In the genomic region with DNA sequence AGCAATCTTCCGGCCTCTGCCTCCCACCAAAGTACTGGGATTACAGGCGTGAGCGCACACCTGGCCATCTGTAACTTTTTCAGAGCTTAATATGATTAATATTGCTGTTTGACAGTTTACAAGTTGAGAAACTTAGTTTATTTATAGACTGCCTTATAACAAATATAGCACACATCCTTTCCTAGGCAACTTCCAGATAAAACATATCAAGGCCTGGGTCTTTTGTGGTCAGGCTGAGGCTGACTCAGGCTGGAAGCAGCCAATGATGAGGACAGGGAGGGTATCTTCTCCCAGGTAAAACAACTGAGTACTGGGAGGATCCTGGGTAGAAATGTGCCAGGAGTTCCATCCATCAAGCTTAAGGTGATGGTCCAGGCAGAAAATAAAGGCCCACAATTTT, we compare ENCODE assay signal across 34 cellular contexts. TPM values are rescaled to one million over a fixed set of nuclear protein-coding genes. Genes with fewer than 3 reads are reported as not detected.
DNase-seq lines count a peak whose midpoint lies in the region; ATAC-seq, FAIRE-seq and TF ChIP-seq lines count a peak whose summit lies in the region.
"Had no signal": no experiment of that assay in that cellular context is flagged by ENCODE, and none has a peak within 500 bp of the region (broad histone marks: within the 10 kb centered on the region; RNA-seq: fewer than 3 reads in every experiment).

No MANE protein-coding gene starts in this region.

- H2AFZ ChIP-seq in astrocyte (ENCODE audit: low read depth, low read length) (no peak overlapping the region), smooth muscle cell (ENCODE audit: low read depth) (no peak overlapping the region)

- H3K36me3 ChIP-seq in astrocyte (ENCODE audit: insufficient read depth, low read length): peaks cover 45% of the 10 kb centered on the region
- peaks cover 19% of the 10 kb centered on the region for H3K36me3 ChIP-seq in smooth muscle cell (ENCODE audit: low read depth)
- peaks cover 0 to 42% (median 21%) of the 10 kb centered on the region in 4 donors for H3K36me3 ChIP-seq in transverse colon

- no peaks in the 10 kb centered on the region for H3K27me3 ChIP-seq in right cardiac atrium (ENCODE audit: control insufficient read depth, insufficient read depth)
- no peaks in the 10 kb centered on the region for H3K27me3 ChIP-seq in astrocyte (ENCODE audit: insufficient read depth, low read length)
- no peaks in the 10 kb centered on the region for H3K27me3 ChIP-seq in smooth muscle cell (ENCODE audit: low read depth)
- H3K27me3 ChIP-seq in transverse colon: no peaks in the 10 kb centered on the region
- H3K27me3 ChIP-seq: BLaER1 treated with 17β-estradiol and CSF1 and Interleukin-3, amounts not matched to agents 10 nM and 100 nM; left lung had no signal

- H3K27ac ChIP-seq in right cardiac atrium (ENCODE audit: low read length) (no peak overlapping the region), astrocyte (ENCODE audit: low read depth, low read length) (no peak overlapping the region), smooth muscle cell (ENCODE audit: low read depth) (peak overlapping the region; percentile 4), transverse colon (no peak overlapping the region)
- H3K27ac ChIP-seq: BLaER1 treated with 17β-estradiol and CSF1 and Interleukin-3, amounts not matched to agents 10 nM and 100 nM; left lung; skin epidermis had no signal

- H3K4me3 ChIP-seq in right cardiac atrium (ENCODE audit: low read length) (no peak overlapping the region), astrocyte (ENCODE audit: insufficient read depth, low read depth, low read length) (no peak overlapping the region), smooth muscle cell (no peak overlapping the region), transverse colon (no peak overlapping the region)
- H3K4me3 ChIP-seq: BLaER1 treated with 17β-estradiol and CSF1 and Interleukin-3, amounts not matched to agents 10 nM and 100 nM; left lung; skin epidermis had no signal

- peaks cover 15% of the 10 kb centered on the region for H3K36me3 Mint-ChIP-seq in astrocyte (ENCODE audit: low read depth, unreplicated experiment)

- no peak for TF ChIP-seq POLR2A in transverse colon (IDR thresholded peaks at IDR 0.05)

- TF ChIP-seq CTCF in astrocyte (IDR thresholded peaks at IDR 0.05; ENCODE audit: insufficient read depth, low read depth, low read length) (no peak), smooth muscle cell (IDR thresholded peaks at IDR 0.05; ENCODE audit: borderline replicate concordance, insufficient read depth, poor library complexity, severe bottlenecking) (no peak), transverse colon (IDR thresholded peaks at IDR 0.05) (no peak)

- H3K9ac ChIP-seq in astrocyte (ENCODE audit: low read length): no peak overlapping the region
- no peak overlapping the region for H3K9ac ChIP-seq in smooth muscle cell (ENCODE audit: low read depth)

- no peaks in the 10 kb centered on the region for H3K9me3 Mint-ChIP-seq in astrocyte (ENCODE audit: unreplicated experiment)
- H3K9me3 Mint-ChIP-seq: activated B cell treated with CpG ODN at 0.5 μM for 24 hours; activated CD4-positive, alpha-beta memory T cell treated with anti-CD3 and anti-CD28 coated beads for 36 hours; T-cell; type B pancreatic cell had no signal

- no peaks in the 10 kb centered on the region for H3F3A ChIP-seq in smooth muscle cell (ENCODE audit: low read depth)

- WGBS in right cardiac atrium: 95% methylated on average over 3 of the region's 3 CpGs
- WGBS in smooth muscle cell (ENCODE audit: low lambda C conversion rate): 94% methylated on average over 3 of the region's 3 CpGs
- 92 to 100% methylated on average over 1 to 3 of the region's 3 CpGs for WGBS in transverse colon (ENCODE audit: low coverage in 1 of 2), 2 donors

- H4K20me1 ChIP-seq in astrocyte (ENCODE audit: insufficient read depth, low read length): peaks cover 95% of the 10 kb centered on the region
- peaks cover 100% of the 10 kb centered on the region for H4K20me1 ChIP-seq in smooth muscle cell (ENCODE audit: low read depth)

- H3K4me1 ChIP-seq in right cardiac atrium (ENCODE audit: control insufficient read depth, insufficient read depth, low read length) (no peaks in the 10 kb centered on the region), astrocyte (ENCODE audit: insufficient read depth, low read length) (no peaks in the 10 kb centered on the region), smooth muscle cell (ENCODE audit: low read depth) (no peaks in the 10 kb centered on the region), transverse colon (no peaks in the 10 kb centered on the region)
- H3K4me1 ChIP-seq: left lung had no signal

- in situ Hi-C loops in transverse colon (cut with MboI; ENCODE audit: low pct_ligation_motif_present in 1 of 4, low pct_unique_long_range_greater_than_20kb in 1 of 4, low sequenced_read_pairs in 3 of 4): no loop called here

- no peak for TF ChIP-seq EP300 in transverse colon (IDR thresholded peaks at IDR 0.05; ENCODE audit: low read depth)

- peak overlapping the region; percentile 20 for H3K27ac Mint-ChIP-seq in astrocyte (ENCODE audit: unreplicated experiment)
- H3K27ac Mint-ChIP-seq: activated B cell treated with CpG ODN at 0.5 μM for 24 hours; activated CD4-positive, alpha-beta memory T cell treated with anti-CD3 and anti-CD28 coated beads for 36 hours; T-cell; type B pancreatic cell had no signal

- intact Hi-C loops in Right ventricle myocardium superior (cut with DNase I) (no loop called here), right cardiac atrium (cut with DNase I) (no loop called here), left ventricle myocardium superior (cut with micrococcal nuclease) (no loop called here), transverse colon (cut with DNase I; ENCODE audit: low total_unique reads) (no loop called here)

- H3K79me2 ChIP-seq in astrocyte (ENCODE audit: insufficient read depth, low read length): peaks cover 91% of the 10 kb centered on the region
- peaks cover 85% of the 10 kb centered on the region for H3K79me2 ChIP-seq in smooth muscle cell (ENCODE audit: low read depth)

- FAIRE-seq in astrocyte (lab: Jason Lieb, UNC): no peak
- FAIRE-seq: colon, G401.6, RCC 7860 had no signal

- H3K4me1 Mint-ChIP-seq in astrocyte (ENCODE audit: low read depth, unreplicated experiment): peaks cover 6% of the 10 kb centered on the region
- H3K4me1 Mint-ChIP-seq: activated B cell treated with CpG ODN at 0.5 μM for 24 hours had no signal

- H3K9me3 ChIP-seq in right cardiac atrium (ENCODE audit: control insufficient read depth, low read length) (no peaks in the 10 kb centered on the region), astrocyte (ENCODE audit: insufficient read depth, low read depth, low read length) (no peaks in the 10 kb centered on the region), smooth muscle cell (replicated peaks; ENCODE audit: low read depth) (no peaks in the 10 kb centered on the region), transverse colon (no peaks in the 10 kb centered on the region)
- H3K9me3 ChIP-seq: BLaER1 treated with 17β-estradiol and CSF1 and Interleukin-3, amounts not matched to agents 10 nM and 100 nM; left lung had no signal

- no peaks in the 10 kb centered on the region for H3K27me3 Mint-ChIP-seq in astrocyte (ENCODE audit: low read depth, unreplicated experiment)
- H3K27me3 Mint-ChIP-seq: activated B cell treated with CpG ODN at 0.5 μM for 24 hours; activated CD4-positive, alpha-beta memory T cell treated with anti-CD3 and anti-CD28 coated beads for 36 hours; naive thymus-derived CD4-positive, alpha-beta T cell; T-cell; type B pancreatic cell had no signal

- peak; percentile 30 for ATAC-seq in Right ventricle myocardium superior (ENCODE audit: poor library complexity)
- ATAC-seq in right cardiac atrium: no peak
- peak; percentile 72 for ATAC-seq in left ventricle myocardium superior
- no peak for ATAC-seq in HG02970 (IDR thresholded peaks at IDR 0.05; ENCODE audit: low FRiP score, unreplicated experiment)
- ATAC-seq: left lung; naive thymus-derived CD4-positive, alpha-beta T cell; T-cell had no signal

- H3K4me3 Mint-ChIP-seq in astrocyte (ENCODE audit: unreplicated experiment): no peak overlapping the region
- H3K4me3 Mint-ChIP-seq: activated B cell treated with CpG ODN at 0.5 μM for 24 hours; activated CD4-positive, alpha-beta memory T cell treated with anti-CD3 and anti-CD28 coated beads for 36 hours; naive thymus-derived CD4-positive, alpha-beta T cell; T-cell; type B pancreatic cell had no signal

- no peak for DNase-seq in Right ventricle myocardium superior
- no peak for DNase-seq in right cardiac atrium
- peak; percentile 22 for DNase-seq in astrocyte (ENCODE audit: low read depth)
- DNase-seq in left ventricle myocardium superior: no peak
- DNase-seq in smooth muscle cell (lab: John Stamatoyannopoulos, UW; ENCODE audit: unreplicated experiment): no peak
- DNase-seq in AG08396 (ENCODE audit: low spot score): no peak
- DNase-seq in transverse colon: no peak
- DNase-seq: ACHN; activated B cell treated with CpG ODN at 0.5 μM for 24 hours; activated CD4-positive, alpha-beta memory T cell treated with anti-CD3 and anti-CD28 coated beads for 36 hours; activated effector memory CD4-positive, alpha-beta T cell treated with Interleukin-2 at 50 U/mL for 16 hours; COR-L47; DMS53; effector CD4-positive, alpha-beta T cell; left lung; midbrain; naive thymus-derived CD4-positive, alpha-beta T cell; NCI-H1105 treated with DMSO at 0.1 percent for 48 hours; NCI-H2029; NCI-H69; nucleus accumbens; stimulated activated CD4-positive, alpha-beta T cell treated with anti-CD3 and anti-CD28 coated beads, Interleukin-1b, Interleukin-23, amount 100 ng/mL, for 48 hours; T-cell had no signal

- H3K4me2 ChIP-seq in astrocyte (ENCODE audit: low read length): no peak overlapping the region
- no peak overlapping the region for H3K4me2 ChIP-seq in smooth muscle cell

RNA-seq across cellular contexts. Expression of gene LUC7L, which starts 16.2 kb away (rescaled TPM):
- total RNA-seq in Right ventricle myocardium superior: 25.0 TPM
- total RNA-seq in right cardiac atrium: 10 to 100 TPM; 28.1 to 32.0 (median 30.2) TPM
- 32.1 TPM for polyA plus RNA-seq in right cardiac atrium
- total RNA-seq in astrocyte: 70.2 and 74.1 TPM in 2 replicates
- 25.4 TPM for total RNA-seq in left ventricle myocardium superior
- 63.3 and 70.6 TPM in 2 replicates for total RNA-seq in smooth muscle cell
- polyA plus RNA-seq in smooth muscle cell: 56.2 and 70.2 TPM in 2 replicates
- 100 to 1,000 TPM in 3 of 4 donors, 10 to 100 TPM in 1; 85.1 to 316 (median 153) TPM for total RNA-seq in transverse colon

RNA-seq across cellular contexts. Expression of gene FAM234A, which starts 21.6 kb away (rescaled TPM):
- 135 TPM for total RNA-seq in Right ventricle myocardium superior
- 100 to 1,000 TPM; 131 to 145 (median 139) TPM for total RNA-seq in right cardiac atrium
- polyA plus RNA-seq in right cardiac atrium: 171 TPM
- 70.8 and 88.7 TPM in 2 replicates for total RNA-seq in astrocyte
- 143 TPM for total RNA-seq in left ventricle myocardium superior
- total RNA-seq in smooth muscle cell: 37.3 and 83.7 TPM in 2 replicates
- 87.3 and 93.9 TPM in 2 replicates for polyA plus RNA-seq in smooth muscle cell
- total RNA-seq in transverse colon: 100 to 1,000 TPM in 2 of 4 donors, 10 to 100 TPM in 2; 55.4 to 328 (median 112) TPM

RNA-seq across cellular contexts. Expression of gene HBQ1, which starts 32.7 kb away (rescaled TPM):
- total RNA-seq in Right ventricle myocardium superior (not detected), right cardiac atrium (not detected), astrocyte (2.7 and 4.7 TPM in 2 replicates), left ventricle myocardium superior (not detected), smooth muscle cell (not detected in 2 replicates), transverse colon (not detected)
- polyA plus RNA-seq in right cardiac atrium (not detected), smooth muscle cell (not detected in 2 replicates)
- total RNA-seq: activated B cell treated with CpG ODN at 0.5 μM for 24 hours; activated CD4-positive, alpha-beta memory T cell treated with anti-CD3 and anti-CD28 coated beads for 36 hours; H4; left lung; naive thymus-derived CD4-positive, alpha-beta T cell; T-cell had no signal
- polyA plus RNA-seq: naive thymus-derived CD4-positive, alpha-beta T cell had no signal

RNA-seq across cellular contexts. Expression of gene HBA1, which starts 36.5 kb away (rescaled TPM):
- total RNA-seq in Right ventricle myocardium superior: 110 TPM
- 100 to 1,000 TPM in 1 of 4 donors, 10 to 100 TPM in 3; 38.3 to 130 (median 70.9) TPM for total RNA-seq in right cardiac atrium
- 4.8 TPM for polyA plus RNA-seq in right cardiac atrium
- 1.6 TPM in 1 of 2 replicates, not detected in the other for total RNA-seq in astrocyte
- 48.9 TPM for total RNA-seq in left ventricle myocardium superior
- total RNA-seq in smooth muscle cell: not detected in 2 replicates
- polyA plus RNA-seq in smooth muscle cell: not detected in 2 replicates
- total RNA-seq in transverse colon: 1 to 10 TPM in 1 of 4 donors, not detected in 3; 4.4 TPM
- total RNA-seq: activated CD4-positive, alpha-beta memory T cell treated with anti-CD3 and anti-CD28 coated beads for 36 hours; epithelial cell of proximal tubule; H4; pulmonary artery endothelial cell; SK-MEL-5 had no signal
- polyA plus RNA-seq: naive thymus-derived CD4-positive, alpha-beta T cell had no signal

RNA-seq across cellular contexts. Expression of gene HBA2, which starts 40.3 kb away (rescaled TPM):
- total RNA-seq in Right ventricle myocardium superior (64.7 TPM), right cardiac atrium (100 to 1,000 TPM in 1 of 4 donors, 10 to 100 TPM in 3; 38.4 to 111 (median 51.4) TPM), astrocyte (1.4 TPM in 1 of 2 replicates, not detected in the other), left ventricle myocardium superior (37.2 TPM), smooth muscle cell (not detected in 2 replicates), transverse colon (10 to 100 TPM in 1 of 4 donors, 1 to 10 TPM in 2, not detected in 1; 1.8 to 10.8 (median 7.0) TPM)
- polyA plus RNA-seq in right cardiac atrium (5.2 TPM), smooth muscle cell (not detected in 2 replicates)
- total RNA-seq: activated CD4-positive, alpha-beta memory T cell treated with anti-CD3 and anti-CD28 coated beads for 36 hours; epithelial cell of proximal tubule; pulmonary artery endothelial cell; SK-MEL-5 had no signal

Comparison
In these comparisons a context has a peak if more than half of its experiments do, and no peak if none do; other contexts are left out.
1. ATAC-seq: peak in Right ventricle myocardium superior (single experiment) and left ventricle myocardium superior (single experiment); none in right cardiac atrium (0 of 2) and HG02970 (single experiment).